ENCODE assay signal across 8 cellular contexts in the genomic region with DNA sequence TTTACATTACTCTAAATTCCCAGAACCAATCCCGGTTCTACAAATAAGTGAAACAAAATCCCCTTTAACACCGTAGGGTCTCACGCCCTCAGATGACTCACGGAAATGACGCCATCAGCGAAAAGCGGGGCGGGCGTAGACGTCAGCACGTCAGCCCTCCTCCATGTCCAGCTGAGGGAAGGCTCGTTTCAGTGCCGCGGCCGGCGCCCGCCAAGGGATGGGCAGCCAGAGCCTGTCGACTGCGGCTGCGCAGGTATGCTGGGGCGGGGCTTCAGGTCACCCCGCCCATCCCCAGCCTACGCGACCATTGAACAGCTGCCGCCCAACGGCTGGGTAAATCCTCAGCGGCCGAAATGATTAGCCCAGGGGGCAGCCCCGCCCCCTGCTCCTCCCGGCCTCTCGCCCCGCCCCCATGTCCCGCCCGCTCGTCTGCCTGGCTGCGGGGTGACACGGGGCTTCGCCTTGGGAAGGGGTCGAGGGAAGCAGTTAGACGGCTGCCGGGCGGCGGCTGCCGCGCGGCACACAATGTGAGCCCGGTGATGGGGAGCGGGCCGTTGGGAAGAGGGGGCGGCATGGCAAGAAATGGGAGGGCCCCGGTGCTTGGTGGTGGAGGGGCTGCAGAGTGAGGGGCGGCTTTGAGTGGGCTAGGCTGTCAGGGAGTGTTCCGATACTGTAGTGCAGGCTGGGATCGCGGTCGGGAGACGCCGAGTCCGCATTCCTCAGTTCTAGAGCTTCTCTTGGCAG. TPM values are rescaled to one million over a fixed set of nuclear protein-coding genes. Genes with fewer than 3 reads are reported as not detected.
DNase-seq lines count a peak whose midpoint lies in the region; ATAC-seq and TF ChIP-seq lines count a peak whose summit lies in the region.

A gene (plus strand): TSS at position 420 of the 744 bp plus-strand sequence. CDS start 1,510 bp downstream, outside the sequence.

- CTCF ChIA-PET in naive thymus-derived CD4-positive, alpha-beta T cell (lab: Charles Lee), result no interaction called here

- H3K9me3 ChIP-seq in DOHH2 (ENCODE audit: control insufficient read depth, insufficient read depth, low read length) (no peaks in the 10 kb centered on the region), fibroblast of lung (ENCODE audit: control insufficient read depth, insufficient read depth, low read depth, low read length) (no peaks in the 10 kb centered on the region)
- no peaks in the 10 kb centered on the region for H3K9me3 ChIP-seq in naive thymus-derived CD4-positive, alpha-beta T cell (ENCODE audit: control insufficient read depth in 2 of 3, low read length in 3 of 3)

- H3K9me3 Mint-ChIP-seq in GM23338, result no peaks in the 10 kb centered on the region
- no peaks in the 10 kb centered on the region for H3K9me3 Mint-ChIP-seq in activated T-helper 17 cell treated with anti-CD3 and anti-CD28 coated beads, Interleukin-2, amount 50 U/mL, for 72 hours
- no peaks in the 10 kb centered on the region for H3K9me3 Mint-ChIP-seq in naive thymus-derived CD4-positive, alpha-beta T cell
- H3K9me3 Mint-ChIP-seq in stimulated activated naive B cell treated with anti-CD40 and anti-IgM and Interleukin-4, amounts not matched to agents 10 μg/mL and 1 μg/mL and 100 μg/mL, for 72 hours, result no peaks in the 10 kb centered on the region

- H3K4me2 ChIP-seq in DOHH2 (ENCODE audit: low read length), result peak within 1 kb of the TSS; percentile 91
- H3K4me2 ChIP-seq in GM23338, result peak within 1 kb of the TSS; percentile 85
- peak within 1 kb of the TSS; percentile 88 for H3K4me2 ChIP-seq in fibroblast of lung (ENCODE audit: extremely low read depth, insufficient read depth, low read length)

- H3K9me2 ChIP-seq in DOHH2 (replicated peaks; ENCODE audit: control insufficient read depth, low read length) (no peaks in the 10 kb centered on the region), GM23338 (ENCODE audit: insufficient read depth) (no peaks in the 10 kb centered on the region)

- H3K36me3 ChIP-seq in DOHH2 (ENCODE audit: control insufficient read depth, low read length), result no peaks in the 10 kb centered on the region
- H3K36me3 ChIP-seq in GM23338 (ENCODE audit: insufficient read depth), result no peaks in the 10 kb centered on the region
- no peaks in the 10 kb centered on the region for H3K36me3 ChIP-seq in fibroblast of lung (ENCODE audit: control insufficient read depth, insufficient read depth, low read length)
- H3K36me3 ChIP-seq in naive thymus-derived CD4-positive, alpha-beta T cell (ENCODE audit: control insufficient read depth in 2 of 3, insufficient read depth in 3 of 3, low read length in 3 of 3), result peaks cover 0 to 8% (median 0%) of the 10 kb centered on the region in 3 experiments

- peaks cover 3% of the 10 kb centered on the region; the same call in 1 of the 2 replicates for H3F3A ChIP-seq in DOHH2 (ENCODE audit: control insufficient read depth, insufficient read depth)
- no peaks in the 10 kb centered on the region for H3F3A ChIP-seq in GM23338 (replicated peaks; ENCODE audit: low read depth)

- peaks cover 7% of the 10 kb centered on the region for H3K27me3 Mint-ChIP-seq in GM23338 (ENCODE audit: insufficient read depth, low read depth, poor library complexity)
- no peaks in the 10 kb centered on the region for H3K27me3 Mint-ChIP-seq in activated T-helper 17 cell treated with anti-CD3 and anti-CD28 coated beads, Interleukin-2, amount 50 U/mL, for 72 hours
- peaks cover 0 to 19% (median 0%) of the 10 kb centered on the region in 5 donors for H3K27me3 Mint-ChIP-seq in naive thymus-derived CD4-positive, alpha-beta T cell
- H3K27me3 Mint-ChIP-seq in stimulated activated naive B cell treated with anti-CD40 and anti-IgM and Interleukin-4, amounts not matched to agents 10 μg/mL and 1 μg/mL and 100 μg/mL, for 72 hours, result no peaks in the 10 kb centered on the region

- peak within 1 kb of the TSS; percentile 99 for H3K27ac Mint-ChIP-seq in GM23338
- H3K27ac Mint-ChIP-seq in activated T-helper 17 cell treated with anti-CD3 and anti-CD28 coated beads, Interleukin-2, amount 50 U/mL, for 72 hours, result peak within 1 kb of the TSS; percentile 98
- H3K27ac Mint-ChIP-seq in naive thymus-derived CD4-positive, alpha-beta T cell, result peak within 1 kb of the TSS; percentile 84 to 98 (median 94)
- H3K27ac Mint-ChIP-seq in stimulated activated naive B cell treated with anti-CD40 and anti-IgM and Interleukin-4, amounts not matched to agents 10 μg/mL and 1 μg/mL and 100 μg/mL, for 72 hours, result peak within 1 kb of the TSS; percentile 96

- H3K4me1 ChIP-seq in DOHH2 (ENCODE audit: control insufficient read depth, low read length) (peaks cover 27% of the 10 kb centered on the region), GM23338 (ENCODE audit: insufficient read depth) (0 out of 2 replicates have a peak, but pooled peaks cover 3% of the 10 kb centered on the region), fibroblast of lung (ENCODE audit: control insufficient read depth, extremely low read depth, insufficient read depth, low read length) (no peaks in the 10 kb centered on the region)
- H3K4me1 ChIP-seq in naive thymus-derived CD4-positive, alpha-beta T cell (ENCODE audit: control insufficient read depth in 2 of 2, insufficient read depth in 2 of 2, low read length in 2 of 2), result peaks cover 5 to 14% of the 10 kb centered on the region in 2 donors

- peak within 1 kb of the TSS; percentile 94 for H3K4me3 Mint-ChIP-seq in GM23338
- peak within 1 kb of the TSS; percentile 97 for H3K4me3 Mint-ChIP-seq in activated T-helper 17 cell treated with anti-CD3 and anti-CD28 coated beads, Interleukin-2, amount 50 U/mL, for 72 hours
- H3K4me3 Mint-ChIP-seq in naive thymus-derived CD4-positive, alpha-beta T cell, result peak within 1 kb of the TSS; percentile 90 to 97 (median 95)
- H3K4me3 Mint-ChIP-seq in stimulated activated naive B cell treated with anti-CD40 and anti-IgM and Interleukin-4, amounts not matched to agents 10 μg/mL and 1 μg/mL and 100 μg/mL, for 72 hours, result peak within 1 kb of the TSS; percentile 96 to 98

- H3K9ac ChIP-seq in fibroblast of lung (ENCODE audit: insufficient read depth, low read length), result peak within 1 kb of the TSS; percentile 88

- ATAC-seq in GM23338, result peak; percentile 89
- peak; percentile 95 for ATAC-seq in activated T-helper 17 cell treated with anti-CD3 and anti-CD28 coated beads, Interleukin-2, amount 50 U/mL, for 72 hours (replicated peaks)
- ATAC-seq in naive thymus-derived CD4-positive, alpha-beta T cell, result peak; percentile 95
- peak; percentile 96 to 97 for ATAC-seq in stimulated activated naive B cell treated with anti-CD40 and anti-IgM and Interleukin-4, amounts not matched to agents 10 μg/mL and 1 μg/mL and 100 μg/mL, for 72 hours (replicated peaks)

- POLR2A ChIA-PET in naive thymus-derived CD4-positive, alpha-beta T cell (lab: Charles Lee), result no interaction called here

- no peak for TF ChIP-seq CTCF in DOHH2 (IDR thresholded peaks at IDR 0.05; ENCODE audit: low read depth, low read length, poor library complexity, severe bottlenecking)
- no peak for TF ChIP-seq CTCF in GM23338 (conservative IDR thresholded peaks at IDR 0.05; ENCODE audit: low read depth in 2 of 2)
- no peak for TF ChIP-seq CTCF in fibroblast of lung (conservative IDR thresholded peaks at IDR 0.05 in 1 of 2, IDR thresholded peaks at IDR 0.05 in 1 of 2; ENCODE audit: low read depth in 1 of 2, low read length in 2 of 2)

- H3K4me1 Mint-ChIP-seq in GM23338, result peaks cover 24% of the 10 kb centered on the region
- H3K4me1 Mint-ChIP-seq in activated T-helper 17 cell treated with anti-CD3 and anti-CD28 coated beads, Interleukin-2, amount 50 U/mL, for 72 hours, result peaks cover 16% of the 10 kb centered on the region
- H3K4me1 Mint-ChIP-seq in naive thymus-derived CD4-positive, alpha-beta T cell, result peaks cover 18 to 48% (median 41%) of the 10 kb centered on the region in 7 donors
- H3K4me1 Mint-ChIP-seq in stimulated activated naive B cell treated with anti-CD40 and anti-IgM and Interleukin-4, amounts not matched to agents 10 μg/mL and 1 μg/mL and 100 μg/mL, for 72 hours, result peaks cover 10 to 22% of the 10 kb centered on the region in 2 donors

- peak within 1 kb of the TSS; percentile 81 for H3K4me3 ChIP-seq in DOHH2 (ENCODE audit: low read length)
- H3K4me3 ChIP-seq in GM23338, result peak within 1 kb of the TSS; percentile 75
- H3K4me3 ChIP-seq in fibroblast of lung (replicated peaks in 1 of 4; ENCODE audit: control extremely low read depth in 1 of 4, insufficient read depth in 1 of 4, low read depth in 3 of 4, low read length in 4 of 4), result peak within 1 kb of the TSS; percentile 74 to 95 (median 93)
- H3K4me3 ChIP-seq in naive thymus-derived CD4-positive, alpha-beta T cell (ENCODE audit: low read length), result peak within 1 kb of the TSS; percentile 92

- peaks cover 9% of the 10 kb centered on the region; the same call in 1 of the 2 replicates for H3K27me3 ChIP-seq in DOHH2 (ENCODE audit: control insufficient read depth, low read length)
- no peaks in the 10 kb centered on the region for H3K27me3 ChIP-seq in GM23338 (ENCODE audit: insufficient read depth)
- no peaks in the 10 kb centered on the region for H3K27me3 ChIP-seq in fibroblast of lung (ENCODE audit: control insufficient read depth, insufficient read depth, low read length)
- no peaks in the 10 kb centered on the region for H3K27me3 ChIP-seq in naive thymus-derived CD4-positive, alpha-beta T cell (ENCODE audit: control insufficient read depth in 2 of 2, insufficient read depth in 2 of 2, low read length in 2 of 2)

- DNase-seq in GM23338 (ENCODE audit: low spot score) (peak; percentile 98), LHCN-M2 (ENCODE audit: low read depth) (peak; percentile 97), RPMI8226 (peak; percentile 97), fibroblast of lung (ENCODE audit: low read depth in 2 of 2) (peak; percentile 98 to 100)
- peak; percentile 88 to 99 (median 90) for DNase-seq in naive thymus-derived CD4-positive, alpha-beta T cell
- peak; percentile 98 for DNase-seq in stimulated activated naive B cell treated with anti-CD40 and anti-IgM and Interleukin-4, amounts not matched to agents 10 μg/mL and 1 μg/mL and 100 μg/mL, for 72 hours

- H3K27ac ChIP-seq in DOHH2 (ENCODE audit: low read depth, low read length) (no peak within 1 kb of the TSS), GM23338 (ENCODE audit: low read depth) (peak within 1 kb of the TSS; percentile 98), fibroblast of lung (ENCODE audit: insufficient read depth, low read length) (peak within 1 kb of the TSS; percentile 96)
- H3K27ac ChIP-seq in naive thymus-derived CD4-positive, alpha-beta T cell (ENCODE audit: low read depth, low read length), result peak within 1 kb of the TSS; percentile 92

- intact Hi-C loops in naive thymus-derived CD4-positive, alpha-beta T cell (cut with micrococcal nuclease), result loop anchor here (1.0 to 10.0 kb wide), 14 partner anchors 103 to 1372 kb away; a partner anchor contains a TSS

- H4K20me1 ChIP-seq in DOHH2 (ENCODE audit: control insufficient read depth, insufficient read depth, low read depth, low read length) (no peaks in the 10 kb centered on the region), GM23338 (replicated peaks; ENCODE audit: insufficient read depth) (no peaks in the 10 kb centered on the region), fibroblast of lung (ENCODE audit: control insufficient read depth, extremely low read depth, insufficient read depth, low read length) (no peaks in the 10 kb centered on the region)

- H3K79me2 ChIP-seq in DOHH2 (ENCODE audit: control insufficient read depth, low read length) (no peaks in the 10 kb centered on the region), GM23338 (replicated peaks; ENCODE audit: insufficient read depth) (peaks cover 7% of the 10 kb centered on the region; the same call in 1 of the 2 replicates), fibroblast of lung (ENCODE audit: control insufficient read depth, insufficient read depth, low read length) (peaks cover 43% of the 10 kb centered on the region)

- H2AFZ ChIP-seq in GM23338, result peak within 1 kb of the TSS; percentile 77
- peak within 1 kb of the TSS; percentile 82 for H2AFZ ChIP-seq in fibroblast of lung (ENCODE audit: low read length)

- H3K36me3 Mint-ChIP-seq in GM23338 (ENCODE audit: low read depth), result no peaks in the 10 kb centered on the region
- no peaks in the 10 kb centered on the region for H3K36me3 Mint-ChIP-seq in activated T-helper 17 cell treated with anti-CD3 and anti-CD28 coated beads, Interleukin-2, amount 50 U/mL, for 72 hours (ENCODE audit: low read depth)
- peaks cover 0 to 3% (median 0%) of the 10 kb centered on the region in 5 donors for H3K36me3 Mint-ChIP-seq in naive thymus-derived CD4-positive, alpha-beta T cell
- peaks cover 5 to 7% of the 10 kb centered on the region in 2 donors for H3K36me3 Mint-ChIP-seq in stimulated activated naive B cell treated with anti-CD40 and anti-IgM and Interleukin-4, amounts not matched to agents 10 μg/mL and 1 μg/mL and 100 μg/mL, for 72 hours

RNA-seq across cellular contexts. Expression of the gene that starts here (rescaled TPM):
- 11.6 and 13.3 TPM in 2 replicates for total RNA-seq in GM23338 (2014; rRNA removed; shearing (Covaris generic))
- polyA plus RNA-seq in GM23338 (2016; fragmentation: Nextera tagmentation; extraction: Ambion mirVana) (17.6 and 21.8 TPM in 2 replicates), fibroblast of lung (7.3 and 14.8 TPM in 2 replicates)
- total RNA-seq in LHCN-M2 (2014; rRNA removed) (17.0 and 20.3 TPM in 2 replicates), fibroblast of lung (38.0 and 55.7 TPM in 2 replicates)
- polyA plus RNA-seq in LHCN-M2 (2012), result 3.0 TPM
- 10 to 100 TPM; 16.1 to 31.2 TPM for total RNA-seq in activated T-helper 17 cell treated with anti-CD3 and anti-CD28 coated beads, Interleukin-2, amount 50 U/mL, for 72 hours
- 4.3 and 6.5 TPM in 2 replicates for polyA plus RNA-seq in fibroblast of lung (2012)
- polyA minus RNA-seq in fibroblast of lung (ENCODE audit: low replicate concordance), result 7.0 and 7.1 TPM in 2 replicates
- total RNA-seq in naive thymus-derived CD4-positive, alpha-beta T cell, result 10 to 100 TPM; 11.6 to 15.9 (median 12.6) TPM
- 1 to 10 TPM; 6.2 to 9.2 TPM for polyA plus RNA-seq in naive thymus-derived CD4-positive, alpha-beta T cell
